ENCODE assay signal across 1 cellular context in genomic region chr20:63829598-63829942, GRCh38.
TF ChIP-seq lines count a peak whose summit lies in the region.

No MANE protein-coding gene starts in this region.

TF ChIP-seq in GM23338, 12 proteins besides CTCF, POLR2A, EP300 and RAD21 (continued from another document):
- TF ChIP-seq ZNF462 (CRISPR knock-in tag; IDR thresholded peaks at IDR 0.05) (no peak), EZH2phosphoT487 (IDR thresholded peaks at IDR 0.05; ENCODE audit: unreplicated experiment) (no peak), CREB1 (CRISPR knock-in tag; IDR thresholded peaks at IDR 0.05; ENCODE audit: low read depth) (no peak), ETS1 (IDR thresholded peaks at IDR 0.05) (no peak), JUNB (IDR thresholded peaks at IDR 0.05; ENCODE audit: unreplicated experiment) (no peak), EZH2 (IDR thresholded peaks at IDR 0.05; ENCODE audit: low read depth, unreplicated experiment) (no peak), STAT1 (IDR thresholded peaks at IDR 0.05; ENCODE audit: unreplicated experiment) (no peak), POLR2AphosphoS5 (IDR thresholded peaks at IDR 0.05; ENCODE audit: low read depth) (no peak), NANOG (IDR thresholded peaks at IDR 0.05; ENCODE audit: borderline replicate concordance) (no peak), ZNF114 (CRISPR knock-in tag; IDR thresholded peaks at IDR 0.05) (no peak)
